In the genomic region with DNA sequence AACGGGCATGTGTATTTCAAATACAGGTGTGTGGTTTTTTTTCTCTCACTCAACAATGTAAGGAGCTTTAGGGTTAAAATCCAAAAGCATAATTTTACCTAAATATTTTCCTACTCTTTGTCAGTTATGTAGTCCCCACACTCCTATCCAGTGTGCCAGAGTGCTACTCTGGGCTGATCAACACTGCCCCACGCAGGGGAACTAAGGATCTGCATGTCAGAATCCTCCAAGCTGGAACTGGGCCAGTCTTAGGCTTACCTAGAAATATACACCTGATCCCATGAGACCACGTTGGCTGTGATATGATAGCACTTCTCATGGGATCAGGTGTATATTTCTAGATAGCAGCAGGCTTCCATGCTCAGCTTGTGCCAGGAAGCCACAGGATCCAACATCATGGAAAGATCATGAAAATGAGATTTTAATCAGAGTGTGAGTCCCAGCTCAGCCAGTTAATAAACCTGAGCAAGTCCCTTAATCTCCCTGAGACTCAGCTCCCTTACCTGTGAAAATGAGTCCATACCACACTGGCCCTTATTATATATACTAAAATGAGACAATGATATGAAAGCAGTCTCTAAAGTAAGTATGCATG, we compare ENCODE assay signal across 8 cellular contexts. TPM values are rescaled to one million over a fixed set of nuclear protein-coding genes. Genes with fewer than 3 reads are reported as not detected.
A peak's percentile ranks its signal among the peaks of the same experiment; 100 is the strongest.
DNase-seq lines count a peak whose midpoint lies in the region; ATAC-seq, FAIRE-seq and TF ChIP-seq lines count a peak whose summit lies in the region.

No MANE protein-coding gene starts in this region.

- peaks cover 24% of the 10 kb centered on the region for H3K4me1 Mint-ChIP-seq in activated CD4-positive, alpha-beta T cell treated with anti-CD3 and anti-CD28 coated beads for 36 hours

- no peak for FAIRE-seq in HTR-8/SVneo (lab: Jason Lieb, UNC)

- peaks cover 2% of the 10 kb centered on the region for H3K9me3 Mint-ChIP-seq in activated CD4-positive, alpha-beta T cell treated with anti-CD3 and anti-CD28 coated beads for 36 hours (ENCODE audit: low read depth)

- TF ChIP-seq CTCF in GM12875 (IDR thresholded peaks at IDR 0.05; ENCODE audit: borderline replicate concordance, insufficient read depth, low read depth, low read length) (peak; percentile 81), fibroblast of the aortic adventitia (IDR thresholded peaks at IDR 0.05; ENCODE audit: insufficient read depth, low read length) (peak; percentile 56)

- POLR2A ChIA-PET in activated CD4-positive, alpha-beta T cell treated with anti-CD3 and anti-CD28 coated beads for 36 hours (lab: Charles Lee) = no interaction called here

- no peak overlapping the region for H3K27ac Mint-ChIP-seq in activated CD4-positive, alpha-beta T cell treated with anti-CD3 and anti-CD28 coated beads for 36 hours

- peak; percentile 56 for ATAC-seq in HG02678 (IDR thresholded peaks at IDR 0.05; ENCODE audit: unreplicated experiment)
- peak; percentile 98 for ATAC-seq in activated CD4-positive, alpha-beta T cell treated with anti-CD3 and anti-CD28 coated beads for 36 hours

- CTCF ChIA-PET in activated CD4-positive, alpha-beta T cell treated with anti-CD3 and anti-CD28 coated beads for 36 hours (lab: Charles Lee) = interaction anchor here (0.5 to 2.6 kb wide), 25 partner anchors 10 to 795 kb away, joined by 3 to 13 read pairs (median 4); no protein-coding TSS in a partner anchor

- peak; percentile 27 for DNase-seq in A172 (ENCODE audit: low spot score)
- peak; percentile 79 for DNase-seq in NCI-H1436 treated with DMSO at 0.1 percent for 48 hours (lab: John Stamatoyannopoulos, UW)
- DNase-seq in activated CD4-positive, alpha-beta T cell treated with anti-CD3 and anti-CD28 coated beads for 36 hours = peak; percentile 79
- peak; percentile 17 for DNase-seq in fibroblast of the aortic adventitia (ENCODE audit: low read depth)
- DNase-seq in stimulated activated CD4-positive, alpha-beta T cell treated with anti-CD3 and anti-CD28 coated beads, Interleukin-2, amount 100 ng/mL, for 48 hours = peak; percentile 48 to 50
- DNase-seq in HTR-8/SVneo (ENCODE audit: insufficient read length, low spot score) = no peak

- no peak overlapping the region for H3K4me3 Mint-ChIP-seq in activated CD4-positive, alpha-beta T cell treated with anti-CD3 and anti-CD28 coated beads for 36 hours

- H3K27me3 Mint-ChIP-seq in activated CD4-positive, alpha-beta T cell treated with anti-CD3 and anti-CD28 coated beads for 36 hours = no peaks in the 10 kb centered on the region

- intact Hi-C loops in activated CD4-positive, alpha-beta T cell treated with anti-CD3 and anti-CD28 coated beads for 36 hours (cut with DNase I, micrococcal nuclease) = loop anchor here (1.0 to 10.0 kb wide), 3 partner anchors 129 to 495 kb away; no protein-coding TSS in a partner anchor

- H3K36me3 Mint-ChIP-seq in activated CD4-positive, alpha-beta T cell treated with anti-CD3 and anti-CD28 coated beads for 36 hours (ENCODE audit: low read depth) = peaks cover 2% of the 10 kb centered on the region

- H3K4me3 ChIP-seq in GM12875 (ENCODE audit: low read depth, low read length) (no peak overlapping the region), fibroblast of the aortic adventitia (ENCODE audit: low read depth, low read length) (no peak overlapping the region)

RNA-seq across cellular contexts. Expression of gene CCDC141, which starts 29.7 kb away (rescaled TPM):
- 0.31 TPM in 1 of 2 replicates, not detected in the other for total RNA-seq in A172 (2014; rRNA removed; shearing (Covaris generic))
- 1 to 10 TPM; 2.6 to 4.3 TPM for total RNA-seq in activated CD4-positive, alpha-beta T cell treated with anti-CD3 and anti-CD28 coated beads for 36 hours
- total RNA-seq in fibroblast of the aortic adventitia (ENCODE audit: low replicate concordance) = 1.8 and 2.7 TPM in 2 replicates
